ENCODE assay signal across 8 cellular contexts in genomic region chr13:108508263-108508662, GRCh38.
A peak's percentile ranks its signal among the peaks of the same experiment; 100 is the strongest.
DNase-seq lines count a peak whose midpoint lies in the region; ATAC-seq and TF ChIP-seq lines count a peak whose summit lies in the region.

No MANE protein-coding gene starts in this region.

- H3K27ac ChIP-seq in SK-N-SH (ENCODE audit: low read depth in 2 of 2, low read length in 1 of 2) = no peak overlapping the region
- no peak overlapping the region for H3K27ac ChIP-seq in Panc1 (ENCODE audit: low read length)
- no peak overlapping the region for H3K27ac ChIP-seq in testis
- no peak overlapping the region for H3K27ac ChIP-seq in coronary artery

- H4K20me1 ChIP-seq in SK-N-SH (ENCODE audit: insufficient read depth) = no peaks in the 10 kb centered on the region

- H3K79me2 ChIP-seq in SK-N-SH (ENCODE audit: insufficient read depth) = no peaks in the 10 kb centered on the region

- H3K4me1 ChIP-seq in SK-N-SH (ENCODE audit: control insufficient read depth in 1 of 2, insufficient read depth in 2 of 2, low read depth in 1 of 2, low read length in 1 of 2) = no peaks in the 10 kb centered on the region
- no peaks in the 10 kb centered on the region for H3K4me1 ChIP-seq in Panc1 (ENCODE audit: control insufficient read depth, insufficient read depth, low read length)
- no peaks in the 10 kb centered on the region for H3K4me1 ChIP-seq in testis

- TF ChIP-seq CTCF in SK-N-SH (IDR thresholded peaks at IDR 0.05) = peak; percentile 57
- TF ChIP-seq CTCF in Panc1 (IDR thresholded peaks at IDR 0.05) = peak; percentile 24; the same call in 1 of the 2 replicates
- peak; percentile 60 for TF ChIP-seq CTCF in fibroblast of pulmonary artery (IDR thresholded peaks at IDR 0.05; ENCODE audit: low read length, missing control alignments)
- peak in 2 of 3 experiments; percentile 16 to 22 for TF ChIP-seq CTCF in testis (IDR thresholded peaks at IDR 0.05)
- no peak for TF ChIP-seq CTCF in coronary artery (IDR thresholded peaks at IDR 0.05)

- 0% methylated on average over 1 of the region's 1 CpG for WGBS in SK-N-SH (ENCODE audit: low lambda C conversion rate)
- 18 to 26% methylated on average over 1 of the region's 1 CpG for WGBS in testis, 2 donors

- no peak for ATAC-seq in SK-N-SH treated with all-trans-retinoic acid at 6 μM for 48 hours
- no peak for ATAC-seq in Panc1

- H3K9ac ChIP-seq in SK-N-SH = no peak overlapping the region

- H2AFZ ChIP-seq in SK-N-SH (ENCODE audit: low read depth) = no peak overlapping the region

- H3F3A ChIP-seq in SK-N-SH (replicated peaks; ENCODE audit: insufficient read depth) = no peaks in the 10 kb centered on the region

- no peaks in the 10 kb centered on the region for H3K9me2 ChIP-seq in SK-N-SH

- in situ Hi-C loops in Panc1 (cut with HindIII; ENCODE audit: low pct_unique_long_range_greater_than_20kb, low sequenced_read_pairs) = no loop called here

- peak; percentile 60 for TF ChIP-seq RAD21 in SK-N-SH (IDR thresholded peaks at IDR 0.05; ENCODE audit: low read length)

- POLR2A ChIA-PET in SK-N-SH (lab: Yijun Ruan, JAX) = no interaction called here
- POLR2A ChIA-PET in Panc1 (lab: Charles Lee) = no interaction called here

- H3K36me3 ChIP-seq in SK-N-SH (replicated peaks in 1 of 2; ENCODE audit: control insufficient read depth in 1 of 2, insufficient read depth in 2 of 2, low read length in 1 of 2) (no peaks in the 10 kb centered on the region), Panc1 (ENCODE audit: control insufficient read depth, insufficient read depth, low read length) (no peaks in the 10 kb centered on the region), testis (ENCODE audit: low read depth, missing control alignments) (no peaks in the 10 kb centered on the region)

- no peaks in the 10 kb centered on the region for H3K9me3 ChIP-seq in SK-N-SH
- no peaks in the 10 kb centered on the region for H3K9me3 ChIP-seq in Panc1 (ENCODE audit: control insufficient read depth, insufficient read depth, low read depth, low read length)
- H3K9me3 ChIP-seq in testis = no peaks in the 10 kb centered on the region

- TF ChIP-seq POLR2A in testis (IDR thresholded peaks at IDR 0.05) = no peak

- CTCF ChIA-PET in SK-N-SH (lab: Yijun Ruan, JAX) (interaction anchor here (0.6 to 2.6 kb wide), 20 partner anchors 10 to 391 kb away, joined by 3 to 11 read pairs (median 4); no protein-coding TSS in a partner anchor), Panc1 (lab: Charles Lee) (no interaction called here)

- no peak overlapping the region for H3K4me2 ChIP-seq in SK-N-SH

- H3K4me3 ChIP-seq in SK-N-SH (ENCODE audit: low read depth in 2 of 2, low read length in 1 of 2) (no peak overlapping the region), Panc1 (ENCODE audit: low read depth in 2 of 2, low read length in 2 of 2) (no peak overlapping the region), fibroblast of pulmonary artery (replicated peaks; ENCODE audit: low read depth, low read length) (no peak overlapping the region), testis (no peak overlapping the region), coronary artery (no peak overlapping the region)

- no peaks in the 10 kb centered on the region for H3K27me3 ChIP-seq in SK-N-SH (ENCODE audit: insufficient read depth)
- no peaks in the 10 kb centered on the region for H3K27me3 ChIP-seq in Panc1 (ENCODE audit: control insufficient read depth, insufficient read depth, low read length)
- no peaks in the 10 kb centered on the region for H3K27me3 ChIP-seq in testis

- BruUV-seq in Panc1 (replicated peaks; lab: Mats Ljungman, UMichigan) = no TSS peak

- intact Hi-C loops in Panc1 (cut with micrococcal nuclease; ENCODE audit: unreplicated experiment) = loop anchor here (5.0 kb wide), 1 partner anchor 186 kb away; no protein-coding TSS in a partner anchor
- intact Hi-C loops in testis (cut with DNase I; ENCODE audit: low total_unique reads) = no loop called here

- no peak for TF ChIP-seq EP300 in SK-N-SH (IDR thresholded peaks at IDR 0.05; ENCODE audit: borderline replicate concordance in 1 of 2, low read depth in 1 of 2, low read length in 1 of 2)

- DNase-seq in SK-N-SH = peak; percentile 39
- DNase-seq in Panc1 (ENCODE audit: low read depth, low spot score) = no peak
- peak; percentile 59 for DNase-seq in fibroblast of pulmonary artery (ENCODE audit: low read depth)
- no peak for DNase-seq in testis
- no peak for DNase-seq in coronary artery (ENCODE audit: low spot score)
- DNase-seq in stimulated activated CD4-positive, alpha-beta T cell treated with anti-CD3 and anti-CD28 coated beads, Interleukin-1b, Interleukin-23, amount 100 ng/mL, for 48 hours = no peak
- no peak for DNase-seq in inferior parietal cortex (ENCODE audit: extremely low spot score)

TF ChIP-seq in SK-N-SH, 30 proteins besides CTCF, POLR2A, EP300 and RAD21:
- no peak for TF ChIP-seq NFIC (IDR thresholded peaks at IDR 0.05; ENCODE audit: borderline replicate concordance)
- TF ChIP-seq GABPA (IDR thresholded peaks at IDR 0.05; ENCODE audit: low read depth) = no peak
- peak; percentile 48 for TF ChIP-seq SMC3 (IDR thresholded peaks at IDR 0.05; ENCODE audit: low read depth, low read length)
- no peak for TF ChIP-seq FOSL2 (IDR thresholded peaks at IDR 0.05; ENCODE audit: borderline replicate concordance, low read depth)
- TF ChIP-seq, protein P1, sequence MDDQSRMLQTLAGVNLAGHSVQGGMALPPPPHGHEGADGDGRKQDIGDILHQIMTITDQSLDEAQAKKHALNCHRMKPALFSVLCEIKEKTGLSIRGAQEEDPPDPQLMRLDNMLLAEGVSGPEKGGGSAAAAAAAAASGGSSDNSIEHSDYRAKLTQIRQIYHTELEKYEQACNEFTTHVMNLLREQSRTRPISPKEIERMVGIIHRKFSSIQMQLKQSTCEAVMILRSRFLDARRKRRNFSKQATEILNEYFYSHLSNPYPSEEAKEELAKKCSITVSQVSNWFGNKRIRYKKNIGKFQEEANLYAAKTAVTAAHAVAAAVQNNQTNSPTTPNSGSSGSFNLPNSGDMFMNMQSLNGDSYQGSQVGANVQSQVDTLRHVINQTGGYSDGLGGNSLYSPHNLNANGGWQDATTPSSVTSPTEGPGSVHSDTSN (IDR thresholded peaks at IDR 0.05) = no peak

TF ChIP-seq in SK-N-SH treated with all-trans-retinoic acid at 6 μM for 48 hours, 23 proteins besides CTCF, POLR2A, EP300 and RAD21:
- TF ChIP-seq ZNF70 (CRISPR knock-in tag; IDR thresholded peaks at IDR 0.05) (no peak), OSR1 (CRISPR knock-in tag; IDR thresholded peaks at IDR 0.05) (no peak)

Comparison
In these comparisons a context has a peak if more than half of its experiments do, and no peak if none do; other contexts are left out.
1. DNase-seq: peak in SK-N-SH (single experiment) and fibroblast of pulmonary artery (single experiment); none in Panc1 (single experiment), testis (single experiment), coronary artery (single experiment), stimulated activated CD4-positive, alpha-beta T cell treated with anti-CD3 and anti-CD28 coated beads, Interleukin-1b, Interleukin-23, amount 100 ng/mL, for 48 hours (single experiment) and inferior parietal cortex (single experiment).